3 cellular contexts compared by ENCODE assay signal in genomic region chr5:160033546-160034252, GRCh38.
TF ChIP-seq lines count a peak whose summit lies in the region.

No MANE protein-coding gene starts in this region.

TF ChIP-seq in HepG2, 621 proteins besides CTCF, POLR2A, EP300 and RAD21:
- TF ChIP-seq HNF4A (CRISPR knock-in tag; IDR thresholded peaks at IDR 0.05) (0 out of 2 replicates have a peak, but pooled peaks have one; percentile 7), ZNF121 (CRISPR knock-in tag; IDR thresholded peaks at IDR 0.05) (peak; percentile 88), CSRNP1 (CRISPR knock-in tag; IDR thresholded peaks at IDR 0.05) (no peak), MTA1 (CRISPR knock-in tag; IDR thresholded peaks at IDR 0.05; ENCODE audit: borderline replicate concordance) (no peak)

TF ChIP-seq in WTC11, 78 proteins besides CTCF, POLR2A, EP300 and RAD21:
- TF ChIP-seq ZNF121 (CRISPR knock-in tag; IDR thresholded peaks at IDR 0.05) (0 out of 2 replicates have a peak, but pooled peaks have one; percentile 18), ZNF671 (CRISPR knock-in tag; IDR thresholded peaks at IDR 0.05) (no peak)

TF ChIP-seq in endothelial cell of umbilical vein, 7 proteins besides CTCF, POLR2A, EP300 and RAD21:
- TF ChIP-seq POLR2AphosphoS5 (IDR thresholded peaks at IDR 0.05; ENCODE audit: insufficient read depth, low read depth, low read length), result no peak
- no peak for TF ChIP-seq GATA2 (IDR thresholded peaks at IDR 0.05; ENCODE audit: insufficient read depth, insufficient read length, low read depth, low read length)
- no peak for TF ChIP-seq MYC (IDR thresholded peaks at IDR 0.05; ENCODE audit: low read depth, low read length)
- no peak for TF ChIP-seq JUN (IDR thresholded peaks at IDR 0.05; ENCODE audit: borderline replicate concordance, insufficient read depth, insufficient read length, low read depth)
- no peak for TF ChIP-seq FOS (IDR thresholded peaks at IDR 0.05; ENCODE audit: borderline replicate concordance, insufficient read depth, low read length)
- TF ChIP-seq EZH2 (IDR thresholded peaks at IDR 0.05; ENCODE audit: borderline replicate concordance, low read depth, low read length, severe bottlenecking), result no peak
